ENCODE assay signal across 7 cellular contexts in the genomic region with DNA sequence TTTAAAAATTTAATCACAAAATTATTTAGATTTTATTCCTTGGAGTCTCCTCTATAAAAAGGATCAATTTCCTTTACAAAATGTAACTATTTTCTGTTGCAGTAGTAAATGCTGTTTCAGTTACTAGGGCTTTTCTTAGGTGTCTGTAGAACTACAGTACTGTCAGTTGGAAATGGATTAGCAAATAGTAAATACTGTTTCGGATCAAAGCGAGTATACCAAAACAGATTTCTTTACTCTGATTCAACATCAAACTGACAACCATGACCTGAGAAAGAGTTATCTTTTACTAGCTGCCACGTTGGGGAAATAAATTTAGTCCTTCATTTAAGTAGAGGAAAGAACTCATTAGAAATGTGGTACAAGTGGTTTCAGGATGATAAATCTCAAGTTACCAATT.
"Had no signal": no experiment of that assay in that cellular context is flagged by ENCODE, and none has a peak within 500 bp of the region (broad histone marks: within the 10 kb centered on the region; RNA-seq: fewer than 3 reads in every experiment).

No MANE protein-coding gene starts in this region.

- H3K4me3 ChIP-seq: GM23248, HAP-1 had no signal

- H3K36me3 ChIP-seq: HAP-1 had no signal

- H3K27ac ChIP-seq: GM23248, HL-60 had no signal

- DNase-seq: GM23248, GOT3, H7, HFFc6, IMR-90 had no signal

- H3K9me3 ChIP-seq: HAP-1 had no signal
